Comparison of ENCODE assay signal across 36 cellular contexts in the genomic region with DNA sequence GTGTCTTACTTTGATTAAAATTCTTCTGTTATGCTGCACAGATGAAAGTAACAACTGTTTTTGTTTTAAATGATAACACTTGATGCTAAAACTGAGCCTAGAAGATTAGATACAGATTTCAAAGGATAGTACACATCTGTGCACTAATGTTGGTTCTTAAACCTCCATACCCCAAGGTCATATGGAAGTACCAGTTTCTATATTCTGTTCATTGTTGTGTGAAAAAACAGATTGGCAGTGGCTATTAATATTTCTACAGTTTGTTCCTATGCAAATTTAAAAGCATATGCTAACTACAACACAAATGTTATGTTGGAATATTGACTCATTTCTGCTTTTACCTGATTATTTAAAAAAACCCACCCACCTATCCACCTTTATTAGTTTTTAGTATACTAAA. TPM values are rescaled to one million over a fixed set of nuclear protein-coding genes. Genes with fewer than 3 reads are reported as not detected.
DNase-seq lines count a peak whose midpoint lies in the region; ATAC-seq and TF ChIP-seq lines count a peak whose summit lies in the region.
"Had no signal": no experiment of that assay in that cellular context is flagged by ENCODE, and none has a peak within 500 bp of the region (broad histone marks: within the 10 kb centered on the region; RNA-seq: fewer than 3 reads in every experiment).

No MANE protein-coding gene starts in this region.

- H3K9me3 Mint-ChIP-seq in activated naive CD4-positive, alpha-beta T cell treated with anti-CD3 and anti-CD28 coated beads, Interleukin-2, amount 50 U/mL, for 24 hours, result no peaks in the 10 kb centered on the region
- H3K9me3 Mint-ChIP-seq: activated T-cell treated with anti-CD3 and anti-CD28 coated beads, Interleukin-2, amount 50 U/mL, for 4 hours; H9; neural progenitor cell; stimulated activated naive B cell treated with anti-CD40 and anti-IgM and Interleukin-4, amounts not matched to agents 10 μg/mL and 1 μg/mL and 100 μg/mL, for 72 hours; T-helper 1 cell treated with Interleukin-12 subunit alpha and Interleukin-12 subunit beta and Interleukin-4 antibody, amounts not matched to agents 30 μg/mL and 1 μg/mL, for 36 hours had no signal

- H3K4me1 ChIP-seq in gastroesophageal sphincter (no peaks in the 10 kb centered on the region), hepatocyte (ENCODE audit: insufficient read depth) (no peaks in the 10 kb centered on the region)
- H3K4me1 ChIP-seq: Caco-2, pancreas had no signal

- H3K27ac ChIP-seq in gastroesophageal sphincter, result no peak overlapping the region
- no peak overlapping the region for H3K27ac ChIP-seq in hepatocyte
- H3K27ac ChIP-seq: 22Rv1, left ventricle myocardium inferior, neural progenitor cell, pancreas, skin epidermis, upper lobe of left lung had no signal

- no peak overlapping the region for H2AFZ ChIP-seq in hepatocyte
- H2AFZ ChIP-seq: neural progenitor cell had no signal

- H3K4me3 ChIP-seq in gastroesophageal sphincter, result no peak overlapping the region
- H3K4me3 ChIP-seq in hepatocyte, result no peak overlapping the region
- H3K4me3 ChIP-seq: left ventricle myocardium inferior, MG63, neural progenitor cell, pancreas, skin epidermis, upper lobe of left lung had no signal

- no peak for TF ChIP-seq EP300 in gastroesophageal sphincter (IDR thresholded peaks at IDR 0.05)

- H3K27me3 Mint-ChIP-seq in activated naive CD4-positive, alpha-beta T cell treated with anti-CD3 and anti-CD28 coated beads, Interleukin-2, amount 50 U/mL, for 24 hours, result peaks cover 6% of the 10 kb centered on the region
- H3K27me3 Mint-ChIP-seq: stimulated activated naive B cell treated with anti-CD40 and anti-IgM and Interleukin-4, amounts not matched to agents 10 μg/mL and 1 μg/mL and 100 μg/mL, for 72 hours had no signal

- TF ChIP-seq CTCF in gastroesophageal sphincter (IDR thresholded peaks at IDR 0.05) (no peak), hepatocyte (IDR thresholded peaks at IDR 0.05; ENCODE audit: poor library complexity) (no peak)

- no peaks in the 10 kb centered on the region for H3K79me2 ChIP-seq in hepatocyte

- H3K4me3 Mint-ChIP-seq in activated naive CD4-positive, alpha-beta T cell treated with anti-CD3 and anti-CD28 coated beads, Interleukin-2, amount 50 U/mL, for 24 hours, result no peak overlapping the region
- H3K4me3 Mint-ChIP-seq: activated T-cell treated with anti-CD3 and anti-CD28 coated beads, Interleukin-2, amount 50 U/mL, for 4 hours; CD14-positive monocyte; H9; neural progenitor cell; stimulated activated naive B cell treated with anti-CD40 and anti-IgM and Interleukin-4, amounts not matched to agents 10 μg/mL and 1 μg/mL and 100 μg/mL, for 72 hours; T-helper 1 cell treated with Interleukin-12 subunit alpha and Interleukin-12 subunit beta and Interleukin-4 antibody, amounts not matched to agents 30 μg/mL and 1 μg/mL, for 36 hours had no signal

- DNase-seq in activated naive CD4-positive, alpha-beta T cell treated with Interleukin-2 at 50 U/mL for 16 hours, result no peak
- DNase-seq in HUDEP-2 (lab: John Stamatoyannopoulos, UW; ENCODE audit: unreplicated experiment in 76 of 76), result no peak
- no peak for DNase-seq in hepatocyte (ENCODE audit: low spot score)
- DNase-seq in NCI-H2029 treated with DMSO at 0.1 percent for 48 hours (lab: John Stamatoyannopoulos, UW), result no peak
- DNase-seq: activated gamma-delta T cell treated with Interleukin-2 at 50 U/mL for 16 hours; activated T-cell treated with anti-CD3 and anti-CD28 coated beads, Interleukin-2, amount 50 U/mL, for 4 hours; Caco-2; caudate nucleus; cortex of kidney; erythroblast; GDM1; H9; KG1; left ventricle myocardium inferior; mesendoderm; MG63; NCI-H1417; NCI-H2081 treated with DMSO at 0.1 percent for 48 hours; NCI-H2227 treated with DMSO at 0.1 percent for 48 hours; NCI-H748 treated with DMSO at 0.1 percent for 48 hours; pancreas; Right ventricle myocardium superior; stimulated activated naive B cell treated with anti-CD40 and anti-IgM and Interleukin-4, amounts not matched to agents 10 μg/mL and 1 μg/mL and 100 μg/mL, for 72 hours; substantia nigra; upper lobe of left lung had no signal

- peak overlapping the region; percentile 30 for H3K27ac Mint-ChIP-seq in activated naive CD4-positive, alpha-beta T cell treated with anti-CD3 and anti-CD28 coated beads, Interleukin-2, amount 50 U/mL, for 24 hours
- H3K27ac Mint-ChIP-seq: CD14-positive monocyte; H9; neural progenitor cell; stimulated activated naive B cell treated with anti-CD40 and anti-IgM and Interleukin-4, amounts not matched to agents 10 μg/mL and 1 μg/mL and 100 μg/mL, for 72 hours; T-helper 1 cell treated with Interleukin-12 subunit alpha and Interleukin-12 subunit beta and Interleukin-4 antibody, amounts not matched to agents 30 μg/mL and 1 μg/mL, for 36 hours had no signal

- no peaks in the 10 kb centered on the region for H3K36me3 Mint-ChIP-seq in activated naive CD4-positive, alpha-beta T cell treated with anti-CD3 and anti-CD28 coated beads, Interleukin-2, amount 50 U/mL, for 24 hours
- H3K36me3 Mint-ChIP-seq: CD14-positive monocyte; neural progenitor cell; stimulated activated naive B cell treated with anti-CD40 and anti-IgM and Interleukin-4, amounts not matched to agents 10 μg/mL and 1 μg/mL and 100 μg/mL, for 72 hours had no signal

- TF ChIP-seq POLR2A in gastroesophageal sphincter (IDR thresholded peaks at IDR 0.05), result no peak

- H3K9me2 ChIP-seq in hepatocyte (replicated peaks; ENCODE audit: insufficient read depth), result no peaks in the 10 kb centered on the region

- H3K9me3 ChIP-seq in gastroesophageal sphincter, result no peaks in the 10 kb centered on the region
- H3K9me3 ChIP-seq in hepatocyte (ENCODE audit: low read depth), result no peaks in the 10 kb centered on the region
- H3K9me3 ChIP-seq: Caco-2, left ventricle myocardium inferior, MG63, pancreas, upper lobe of left lung had no signal

- H3K4me1 Mint-ChIP-seq in activated naive CD4-positive, alpha-beta T cell treated with anti-CD3 and anti-CD28 coated beads, Interleukin-2, amount 50 U/mL, for 24 hours, result no peaks in the 10 kb centered on the region

- H3K36me3 ChIP-seq in gastroesophageal sphincter, result no peaks in the 10 kb centered on the region
- no peaks in the 10 kb centered on the region for H3K36me3 ChIP-seq in hepatocyte (replicated peaks; ENCODE audit: insufficient read depth, low read depth)
- H3K36me3 ChIP-seq: left ventricle myocardium inferior, MG63, neural progenitor cell, pancreas, upper lobe of left lung had no signal

- no peaks in the 10 kb centered on the region for H4K20me1 ChIP-seq in hepatocyte (ENCODE audit: insufficient read depth, poor library complexity, severe bottlenecking)

- ATAC-seq in GM21447 (IDR thresholded peaks at IDR 0.05; ENCODE audit: unreplicated experiment) (peak; percentile 40), HG03175 (IDR thresholded peaks at IDR 0.05; ENCODE audit: unreplicated experiment) (peak; percentile 49), gastroesophageal sphincter (no peak)
- ATAC-seq: activated T-cell treated with anti-CD3 and anti-CD28 coated beads, Interleukin-2, amount 50 U/mL, for 4 hours; Panc1; pancreas; SK-N-SH treated with all-trans-retinoic acid at 6 μM for 48 hours had no signal

- H3K27me3 ChIP-seq in gastroesophageal sphincter, result no peaks in the 10 kb centered on the region
- H3K27me3 ChIP-seq in hepatocyte, result no peaks in the 10 kb centered on the region
- H3K27me3 ChIP-seq: MG63, neural progenitor cell, pancreas, upper lobe of left lung had no signal

- H3K4me2 ChIP-seq in hepatocyte, result no peak overlapping the region
- H3K4me2 ChIP-seq: neural progenitor cell had no signal

RNA-seq across cellular contexts. Expression of a gene that starts 32.0 kb away (rescaled TPM):
- total RNA-seq in gastroesophageal sphincter (10 to 100 TPM; 23.3 to 59.4 (median 27.2) TPM), hepatocyte (23.9 and 25.8 TPM in 2 replicates)
- 15.6 and 17.6 TPM in 2 replicates for polyA plus RNA-seq in hepatocyte
